In the genomic region with DNA sequence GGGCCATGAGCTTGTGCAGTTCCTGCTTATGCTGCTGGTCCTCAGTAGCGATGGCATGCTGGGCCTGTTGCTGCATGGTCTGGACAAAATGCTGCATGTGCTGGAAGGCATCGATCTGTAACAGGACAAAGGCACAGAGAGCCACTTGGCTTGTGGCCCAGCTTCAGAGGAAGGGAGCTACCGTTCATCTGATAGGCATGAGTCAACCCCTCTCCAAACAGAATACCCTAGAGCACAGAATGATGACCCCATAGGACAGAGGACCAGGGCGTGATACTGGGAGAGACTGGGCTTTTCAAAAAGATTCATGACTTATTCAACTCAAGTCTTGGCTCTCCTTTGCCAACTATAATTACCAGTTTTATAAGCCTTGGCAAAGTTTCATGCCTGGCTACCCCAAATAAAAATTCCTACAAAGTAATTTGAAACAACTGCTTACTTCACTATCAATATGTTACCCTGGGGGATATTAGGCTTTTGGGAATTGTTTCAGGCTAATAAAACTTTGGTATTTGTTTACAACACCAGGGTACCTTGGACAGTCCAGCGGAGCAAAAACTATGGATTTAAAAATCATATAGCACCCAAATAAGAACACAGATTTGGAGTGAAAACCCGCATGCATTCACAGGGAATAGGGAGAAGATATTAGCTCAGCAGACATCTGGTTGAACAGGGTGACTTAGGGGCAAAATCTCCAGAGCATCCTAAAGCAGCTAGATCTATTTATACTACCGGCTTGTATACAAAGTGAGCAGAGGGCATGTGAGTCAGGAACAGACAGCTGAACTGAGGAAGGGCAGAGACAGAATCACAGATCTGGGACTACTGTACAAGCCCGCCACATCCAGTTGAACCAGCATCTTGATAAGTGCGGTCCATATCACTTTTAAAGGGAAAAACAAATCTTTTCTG, we compare ENCODE assay signal across 1 cellular context.
TF ChIP-seq lines count a peak whose summit lies in the region.

No MANE protein-coding gene starts in this region.

TF ChIP-seq in H1, 55 proteins besides CTCF, POLR2A, EP300 and RAD21:
- TF ChIP-seq CREB1 (IDR thresholded peaks at IDR 0.05) = no peak
- TF ChIP-seq, protein P1, sequence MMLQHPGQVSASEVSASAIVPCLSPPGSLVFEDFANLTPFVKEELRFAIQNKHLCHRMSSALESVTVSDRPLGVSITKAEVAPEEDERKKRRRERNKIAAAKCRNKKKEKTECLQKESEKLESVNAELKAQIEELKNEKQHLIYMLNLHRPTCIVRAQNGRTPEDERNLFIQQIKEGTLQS (IDR thresholded peaks at IDR 0.05; ENCODE audit: insufficient read depth, low read depth, low read length) = no peak
- no peak for TF ChIP-seq YY1 (IDR thresholded peaks at IDR 0.05; ENCODE audit: low read depth, low read length)
- no peak for TF ChIP-seq SIRT6 (IDR thresholded peaks at IDR 0.05; ENCODE audit: low read length)
- TF ChIP-seq JUND (IDR thresholded peaks at IDR 0.05; ENCODE audit: low read length) = no peak
- TF ChIP-seq CEBPB (IDR thresholded peaks at IDR 0.05; ENCODE audit: low read depth, low read length) = no peak
- TF ChIP-seq PHF8 (conservative IDR thresholded peaks at IDR 0.05; ENCODE audit: low read depth, low read length) = no peak
- TF ChIP-seq CHD1 (IDR thresholded peaks at IDR 0.05; ENCODE audit: low read depth, low read length) = no peak
- TF ChIP-seq KDM1A (IDR thresholded peaks at IDR 0.05; ENCODE audit: borderline replicate concordance, low read length) = no peak
- no peak for TF ChIP-seq EZH2 (IDR thresholded peaks at IDR 0.05; ENCODE audit: low read depth, low read length, severe bottlenecking)
- TF ChIP-seq SRF (IDR thresholded peaks at IDR 0.05; ENCODE audit: low read depth, low read length) = no peak
- TF ChIP-seq, protein P2, sequence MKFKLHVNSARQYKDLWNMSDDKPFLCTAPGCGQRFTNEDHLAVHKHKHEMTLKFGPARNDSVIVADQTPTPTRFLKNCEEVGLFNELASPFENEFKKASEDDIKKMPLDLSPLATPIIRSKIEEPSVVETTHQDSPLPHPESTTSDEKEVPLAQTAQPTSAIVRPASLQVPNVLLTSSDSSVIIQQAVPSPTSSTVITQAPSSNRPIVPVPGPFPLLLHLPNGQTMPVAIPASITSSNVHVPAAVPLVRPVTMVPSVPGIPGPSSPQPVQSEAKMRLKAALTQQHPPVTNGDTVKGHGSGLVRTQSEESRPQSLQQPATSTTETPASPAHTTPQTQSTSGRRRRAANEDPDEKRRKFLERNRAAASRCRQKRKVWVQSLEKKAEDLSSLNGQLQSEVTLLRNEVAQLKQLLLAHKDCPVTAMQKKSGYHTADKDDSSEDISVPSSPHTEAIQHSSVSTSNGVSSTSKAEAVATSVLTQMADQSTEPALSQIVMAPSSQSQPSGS (IDR thresholded peaks at IDR 0.05; ENCODE audit: low read length) = no peak
- TF ChIP-seq RBBP5 (IDR thresholded peaks at IDR 0.05; ENCODE audit: borderline replicate concordance, low read depth, low read length) = no peak
- TF ChIP-seq KDM4A (IDR thresholded peaks at IDR 0.05; ENCODE audit: low read depth, low read length, severe bottlenecking) = no peak
- TF ChIP-seq, protein P3, sequence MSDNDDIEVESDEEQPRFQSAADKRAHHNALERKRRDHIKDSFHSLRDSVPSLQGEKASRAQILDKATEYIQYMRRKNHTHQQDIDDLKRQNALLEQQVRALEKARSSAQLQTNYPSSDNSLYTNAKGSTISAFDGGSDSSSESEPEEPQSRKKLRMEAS (IDR thresholded peaks at IDR 0.05) = no peak
